ENCODE assay signal across 8 cellular contexts in the genomic region with DNA sequence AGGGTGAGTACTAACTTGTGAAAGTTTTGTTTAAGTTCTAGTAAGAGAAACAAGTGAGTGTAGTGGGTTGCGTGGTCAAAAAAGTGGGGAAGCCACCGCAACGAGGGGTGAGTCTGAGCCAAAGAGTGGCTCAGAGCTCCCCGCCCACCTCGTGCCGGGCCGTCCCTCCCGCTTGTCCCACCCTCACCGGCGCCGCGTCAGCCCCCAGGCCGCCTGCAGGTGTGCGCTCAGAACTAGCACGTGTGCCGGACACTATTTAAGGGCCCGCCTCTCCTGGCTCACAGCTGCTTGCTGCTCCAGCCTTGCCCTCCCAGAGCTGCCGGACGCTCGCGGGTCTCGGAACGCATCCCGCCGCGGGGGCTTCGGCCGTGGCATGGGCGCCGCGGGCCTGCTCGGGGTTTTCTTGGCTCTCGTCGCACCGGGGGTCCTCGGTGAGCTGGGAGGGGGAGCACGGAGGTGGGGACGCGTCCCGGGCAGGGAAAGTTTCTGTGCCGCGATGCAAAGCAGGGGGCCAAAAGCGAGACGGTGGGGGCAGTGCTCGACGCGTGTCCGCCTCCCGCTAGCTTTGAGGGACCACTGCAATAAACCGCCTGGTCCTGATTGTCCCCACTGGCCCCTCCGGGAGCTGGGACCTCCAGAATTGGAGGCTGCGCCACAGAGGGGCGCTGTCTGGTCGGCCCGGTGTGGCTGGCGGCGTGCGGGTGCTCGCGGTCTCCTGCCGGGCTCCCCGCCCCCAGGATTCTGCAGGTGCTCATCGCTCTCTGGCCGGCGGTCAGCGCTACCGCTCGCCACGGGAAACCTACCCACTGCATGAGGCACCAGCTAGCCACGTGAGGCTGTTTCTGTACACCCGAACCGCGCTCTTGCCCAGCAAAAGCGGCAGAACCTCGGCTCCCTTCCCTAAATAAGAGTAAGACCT. TPM values are rescaled to one million over a fixed set of nuclear protein-coding genes. Genes with fewer than 3 reads are reported as not detected.
DNase-seq lines count a peak whose midpoint lies in the region; ATAC-seq and TF ChIP-seq lines count a peak whose summit lies in the region.

A gene (plus strand): TSS at position 283 of the 919 bp plus-strand sequence. CDS start 91 bp downstream, at position 374.

- TF ChIP-seq CTCF in 22Rv1 (IDR thresholded peaks at IDR 0.05), result peak; percentile 84
- TF ChIP-seq CTCF in Panc1 (IDR thresholded peaks at IDR 0.05), result peak; percentile 44
- peak; percentile 8 for TF ChIP-seq CTCF in smooth muscle cell (IDR thresholded peaks at IDR 0.05; ENCODE audit: borderline replicate concordance, insufficient read depth, poor library complexity, severe bottlenecking)

- CTCF ChIA-PET in Panc1 (lab: Charles Lee), result interaction anchor here (0.6 kb wide), 2 partner anchors 14 to 38 kb away, joined by 4 to 11 read pairs; no protein-coding TSS in a partner anchor

- POLR2A ChIA-PET in Panc1 (lab: Charles Lee), result no interaction called here

- H3K4me1 ChIP-seq in Panc1 (ENCODE audit: control insufficient read depth, insufficient read depth, low read length) (no peaks in the 10 kb centered on the region), smooth muscle cell (ENCODE audit: low read depth) (no peaks in the 10 kb centered on the region)

- H3K9ac ChIP-seq in smooth muscle cell (ENCODE audit: low read depth), result no peak within 1 kb of the TSS

- in situ Hi-C loops in Panc1 (cut with HindIII; ENCODE audit: low pct_unique_long_range_greater_than_20kb, low sequenced_read_pairs), result no loop called here

- no peaks in the 10 kb centered on the region for H3K9me3 Mint-ChIP-seq in activated naive CD8-positive, alpha-beta T cell treated with anti-CD3 and anti-CD28 coated beads, Interleukin-2, amount 50 U/mL, for 24 hours

- H3K9me3 ChIP-seq in Panc1 (ENCODE audit: control insufficient read depth, insufficient read depth, low read depth, low read length), result no peaks in the 10 kb centered on the region
- H3K9me3 ChIP-seq in iPS-18c (ENCODE audit: control insufficient read depth, insufficient read depth, low read length), result no peaks in the 10 kb centered on the region
- no peaks in the 10 kb centered on the region for H3K9me3 ChIP-seq in smooth muscle cell (replicated peaks; ENCODE audit: low read depth)

- intact Hi-C loops in Panc1 (cut with micrococcal nuclease; ENCODE audit: unreplicated experiment), result no loop called here

- H3F3A ChIP-seq in smooth muscle cell (ENCODE audit: low read depth), result no peaks in the 10 kb centered on the region

- peaks cover 13% of the 10 kb centered on the region for H3K27me3 Mint-ChIP-seq in activated naive CD8-positive, alpha-beta T cell treated with anti-CD3 and anti-CD28 coated beads, Interleukin-2, amount 50 U/mL, for 24 hours

- peak within 1 kb of the TSS; percentile 68 for H3K4me3 Mint-ChIP-seq in activated naive CD8-positive, alpha-beta T cell treated with anti-CD3 and anti-CD28 coated beads, Interleukin-2, amount 50 U/mL, for 24 hours

- ATAC-seq in GM18867 (IDR thresholded peaks at IDR 0.05; ENCODE audit: unreplicated experiment), result peak; percentile 79
- peak; percentile 80 for ATAC-seq in HG03066 (IDR thresholded peaks at IDR 0.05; ENCODE audit: low read depth, unreplicated experiment)
- peak; percentile 80 for ATAC-seq in Panc1
- peak; percentile 78 for ATAC-seq in activated naive CD8-positive, alpha-beta T cell treated with anti-CD3 and anti-CD28 coated beads, Interleukin-2, amount 50 U/mL, for 24 hours

- H3K4me2 ChIP-seq in smooth muscle cell, result peak within 1 kb of the TSS; percentile 87

- DNase-seq in Panc1 (ENCODE audit: low read depth, low spot score) (no peak), smooth muscle cell (lab: John Stamatoyannopoulos, UW; ENCODE audit: unreplicated experiment) (no peak), GM19240 (ENCODE audit: insufficient read length, low spot score) (no peak)
- DNase-seq in activated naive CD8-positive, alpha-beta T cell treated with anti-CD3 and anti-CD28 coated beads, Interleukin-2, amount 50 U/mL, for 24 hours, result peak; percentile 71

- no peak within 1 kb of the TSS for H2AFZ ChIP-seq in smooth muscle cell (ENCODE audit: low read depth)

- H3K4me3 ChIP-seq in Panc1 (ENCODE audit: low read depth in 2 of 2, low read length in 2 of 2) (peak within 1 kb of the TSS; percentile 31 to 43), iPS-18c (ENCODE audit: insufficient read depth, low read depth, low read length) (peak within 1 kb of the TSS; percentile 69), smooth muscle cell (peak within 1 kb of the TSS; percentile 47)

- BruUV-seq in Panc1 (replicated peaks; lab: Mats Ljungman, UMichigan), result no TSS peak

- peaks cover 14% of the 10 kb centered on the region for H3K4me1 Mint-ChIP-seq in activated naive CD8-positive, alpha-beta T cell treated with anti-CD3 and anti-CD28 coated beads, Interleukin-2, amount 50 U/mL, for 24 hours

- peak within 1 kb of the TSS; percentile 45 for H3K27ac Mint-ChIP-seq in activated naive CD8-positive, alpha-beta T cell treated with anti-CD3 and anti-CD28 coated beads, Interleukin-2, amount 50 U/mL, for 24 hours

- H3K27ac ChIP-seq in 22Rv1 (no peak within 1 kb of the TSS), Panc1 (ENCODE audit: low read length) (no peak within 1 kb of the TSS), smooth muscle cell (ENCODE audit: low read depth) (no peak within 1 kb of the TSS)

- H3K36me3 ChIP-seq in Panc1 (ENCODE audit: control insufficient read depth, insufficient read depth, low read length) (no peaks in the 10 kb centered on the region), smooth muscle cell (ENCODE audit: low read depth) (no peaks in the 10 kb centered on the region)

- H3K36me3 Mint-ChIP-seq in activated naive CD8-positive, alpha-beta T cell treated with anti-CD3 and anti-CD28 coated beads, Interleukin-2, amount 50 U/mL, for 24 hours (ENCODE audit: low read depth), result no peaks in the 10 kb centered on the region

- no peaks in the 10 kb centered on the region for H4K20me1 ChIP-seq in smooth muscle cell (ENCODE audit: low read depth)

- H3K27me3 ChIP-seq in Panc1 (ENCODE audit: control insufficient read depth, insufficient read depth, low read length) (peaks cover 49% of the 10 kb centered on the region), smooth muscle cell (ENCODE audit: low read depth) (peaks cover 100% of the 10 kb centered on the region)

- no peaks in the 10 kb centered on the region for H3K79me2 ChIP-seq in smooth muscle cell (ENCODE audit: low read depth)

- 2% methylated on average over 71 of the region's 75 CpGs for WGBS in smooth muscle cell (ENCODE audit: low lambda C conversion rate)

RNA-seq across cellular contexts. Expression of the gene that starts here (rescaled TPM):
- 0.08 TPM for total RNA-seq in Panc1 (2021; ENCODE audit: unreplicated experiment)
- polyA plus RNA-seq in Panc1 (2012; ENCODE audit: insufficient read length), result not detected
- 0.04 TPM in 1 of 2 replicates, not detected in the other for total RNA-seq in smooth muscle cell
- not detected in 2 replicates for polyA plus RNA-seq in smooth muscle cell

Comparison
In these comparisons a context has a peak if more than half of its experiments do, and no peak if none do; other contexts are left out.
1. Peak in ATAC-seq and H3K4me3 ChIP-seq in Panc1; RNA of the gene not detected or under 1 TPM.
2. CTCF ChIP-seq: peak in every context shown above with its lines; median percentile 84 in 22Rv1; 44 in Panc1; 8 in smooth muscle cell.